8 cellular contexts compared by ENCODE assay signal in the genomic region with DNA sequence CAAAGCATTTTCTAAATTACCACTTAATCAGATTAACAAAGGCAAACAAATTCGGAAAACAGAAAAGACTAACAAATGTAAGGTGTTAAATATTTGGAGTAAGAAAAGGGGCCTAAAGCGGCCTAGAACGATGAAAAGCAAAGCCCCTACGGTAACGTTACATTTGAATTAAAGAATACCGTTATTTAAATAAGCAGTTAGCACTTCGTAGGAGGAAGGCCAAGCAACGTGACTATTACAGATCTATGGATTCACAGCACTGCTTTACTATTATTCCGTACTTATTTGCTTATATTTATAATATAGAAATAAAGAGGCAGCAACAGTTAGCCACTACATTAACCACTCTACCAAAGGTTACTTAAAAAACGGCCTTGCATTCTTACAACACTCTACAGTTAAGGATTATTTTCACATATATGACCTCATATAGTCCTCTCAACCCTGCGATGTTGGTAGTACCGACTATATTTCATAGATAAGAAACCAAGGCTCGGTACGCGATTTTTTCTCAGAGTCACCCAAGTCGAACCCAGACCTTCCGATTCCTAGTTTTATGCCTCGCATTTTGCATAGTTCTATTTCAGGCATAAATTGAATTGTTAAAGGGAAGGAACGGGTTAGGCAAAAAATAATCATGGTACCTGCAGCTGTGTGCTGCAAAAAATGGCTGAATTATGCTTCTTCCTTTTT. TPM values are rescaled to one million over a fixed set of nuclear protein-coding genes. Genes with fewer than 3 reads are reported as not detected.
DNase-seq lines count a peak whose midpoint lies in the region; ATAC-seq, FAIRE-seq and TF ChIP-seq lines count a peak whose summit lies in the region.

No MANE protein-coding gene starts in this region.

- 1 to 34% methylated on average over 19 of the region's 19 CpGs for WGBS in lung, 2 donors

- peak overlapping the region; percentile 91 for H3K4me3 ChIP-seq in NB4 (ENCODE audit: low read depth, low read length)
- peak overlapping the region; percentile 55 for H3K4me3 ChIP-seq in bronchial epithelial cell (ENCODE audit: low read depth, low read length)
- H3K4me3 ChIP-seq in lung, result peak overlapping the region; percentile 70
- H3K4me3 ChIP-seq in uterus, result peak overlapping the region; percentile 29 to 74

- peak overlapping the region in 1 of 2 donors; percentile 97 for H3K27ac ChIP-seq in lung (ENCODE audit: low read depth in 1 of 2, low read length in 1 of 2)
- peak overlapping the region; percentile 81 to 97 for H3K27ac ChIP-seq in uterus

- no peaks in the 10 kb centered on the region for H3K4me1 ChIP-seq in lung (ENCODE audit: control insufficient read depth in 2 of 2, insufficient read depth in 2 of 2, low read length in 2 of 2)
- no peaks in the 10 kb centered on the region for H3K4me1 ChIP-seq in uterus

- TF ChIP-seq POLR2A in NB4 (IDR thresholded peaks at IDR 0.05; ENCODE audit: extremely low read depth, insufficient read length) (no peak), uterus (IDR thresholded peaks at IDR 0.05) (no peak)

- TF ChIP-seq CTCF in NB4 (IDR thresholded peaks at IDR 0.05; ENCODE audit: low read depth, low read length) (no peak), bronchial epithelial cell (IDR thresholded peaks at IDR 0.05; ENCODE audit: insufficient read depth, low read length, severe bottlenecking) (no peak), lung (IDR thresholded peaks at IDR 0.05; ENCODE audit: control extremely low read depth, extremely low read depth) (no peak), uterus (IDR thresholded peaks at IDR 0.05) (no peak)

- peak; percentile 8 for DNase-seq in NCI-H345 treated with DMSO at 0.1 percent for 48 hours (lab: John Stamatoyannopoulos, UW; ENCODE audit: unreplicated experiment)
- no peak for DNase-seq in NCI-H345 (lab: John Stamatoyannopoulos, UW)
- peak; percentile 37 for DNase-seq in NB4 (ENCODE audit: low read depth)
- DNase-seq in bronchial epithelial cell (ENCODE audit: low read depth), result peak; percentile 24
- no peak for DNase-seq in lung (ENCODE audit: low spot score)
- DNase-seq in uterus, result no peak
- DNase-seq in stimulated activated CD4-positive, alpha-beta T cell treated with anti-CD3 and anti-CD28 coated beads, Interleukin-2, amount 100 ng/mL, for 48 hours, result no peak
- DNase-seq in NK-92 treated with Interleukin-12 subunit alpha and Interleukin-12 subunit beta, amount 100 ng/mL, for 24 hours (lab: John Stamatoyannopoulos, UW), result no peak

- H3K36me3 ChIP-seq in bronchial epithelial cell (ENCODE audit: control insufficient read depth, insufficient read depth, low read length) (no peaks in the 10 kb centered on the region), lung (ENCODE audit: control insufficient read depth in 2 of 2, insufficient read depth in 2 of 2, low read length in 2 of 2) (no peaks in the 10 kb centered on the region), uterus (no peaks in the 10 kb centered on the region)

- ATAC-seq in lung (ENCODE audit: insufficient read depth, low FRiP score), result no peak

- H3K9me3 ChIP-seq in lung (ENCODE audit: control insufficient read depth in 2 of 2, insufficient read depth in 1 of 2, low read length in 1 of 2), result no peaks in the 10 kb centered on the region
- no peaks in the 10 kb centered on the region for H3K9me3 ChIP-seq in uterus

- H3K27me3 ChIP-seq in bronchial epithelial cell (ENCODE audit: control insufficient read depth, insufficient read depth, low read length), result no peaks in the 10 kb centered on the region
- peaks cover 7% of the 10 kb centered on the region for H3K27me3 ChIP-seq in lung (ENCODE audit: control insufficient read depth, insufficient read depth)
- H3K27me3 ChIP-seq in uterus, result peaks cover 0 to 4% of the 10 kb centered on the region in 2 donors

- intact Hi-C loops in uterus (cut with DNase I; ENCODE audit: low total_unique reads), result loop anchor here (10.0 kb wide), 1 partner anchor 109 kb away; no protein-coding TSS in a partner anchor

- FAIRE-seq in bronchial epithelial cell (lab: Jason Lieb, UNC), result no peak

RNA-seq across cellular contexts. Expression of a gene that starts 2.9 kb away (rescaled TPM):
- total RNA-seq in bronchial epithelial cell (4.0 and 6.1 TPM in 2 replicates), lung (10 to 100 TPM in 1 of 2 donors, 1 to 10 TPM in 1; 5.5 to 18.9 TPM), uterus (10 to 100 TPM in 3 of 4 donors, 1 to 10 TPM in 1; 8.7 to 47.1 (median 17.7) TPM)
- 1 to 10 TPM; 1.7 to 2.4 TPM for polyA plus RNA-seq in lung

RNA-seq across cellular contexts. Expression of a gene that starts 30.6 kb away (rescaled TPM):
- total RNA-seq in bronchial epithelial cell (247 and 315 TPM in 2 replicates), lung (100 to 1,000 TPM; 138 to 249 TPM), uterus (100 to 1,000 TPM in 2 of 4 donors, 10 to 100 TPM in 2; 86.8 to 374 (median 152) TPM)
- polyA plus RNA-seq in lung, result 10 to 100 TPM; 62.5 to 71.5 TPM

Comparison
In these comparisons a context has a peak if more than half of its experiments do, and no peak if none do; other contexts are left out.
1. DNase-seq: peak in NCI-H345 treated with DMSO at 0.1 percent for 48 hours (single experiment), NB4 (single experiment) and bronchial epithelial cell (single experiment); none in NCI-H345 (single experiment), lung (single experiment), uterus (0 of 2), stimulated activated CD4-positive, alpha-beta T cell treated with anti-CD3 and anti-CD28 coated beads, Interleukin-2, amount 100 ng/mL, for 48 hours (0 of 2) and NK-92 treated with Interleukin-12 subunit alpha and Interleukin-12 subunit beta, amount 100 ng/mL, for 24 hours (single experiment).
2. Peak in every context shown above with its lines, with median percentiles within 50 percentile points of each other: H3K4me3 ChIP-seq.